ENCODE assay signal across 22 cellular contexts in genomic region chr18:69880083-69880482, GRCh38.
DNase-seq lines count a peak whose midpoint lies in the region; ATAC-seq, FAIRE-seq and TF ChIP-seq lines count a peak whose summit lies in the region.
"Had no signal": no experiment of that assay in that cellular context is flagged by ENCODE, and none has a peak within 500 bp of the region (broad histone marks: within the 10 kb centered on the region; RNA-seq: fewer than 3 reads in every experiment).

No MANE protein-coding gene starts in this region.

- H3K18ac ChIP-seq in H1 (ENCODE audit: extremely low read depth, low read length): no peak overlapping the region

- WGBS in H1 (ENCODE audit: extremely low coverage in 1 of 2, insufficient coverage in 1 of 2, insufficient read length in 1 of 2, insufficient replicate concordance in 2 of 2, low coverage in 1 of 2, low lambda C conversion rate in 2 of 2, missing lambda C conversion rate in 1 of 2), 2 experiments: 89% methylated on average over 3 of the region's 3 CpGs; no CpG with 5 or more reads in 1 of the 2 experiments

- H3K27ac ChIP-seq in HUES48 (ENCODE audit: low read depth, low read length) (peak overlapping the region; percentile 86), H1 (ENCODE audit: low read depth, low read length) (no peak overlapping the region)
- H3K27ac ChIP-seq: 22Rv1, C4-2B, KMS-11 had no signal

- TF ChIP-seq CTCF in H1 (IDR thresholded peaks at IDR 0.05; ENCODE audit: control extremely low read depth in 1 of 3, insufficient read depth in 1 of 3, low read depth in 1 of 3, low read length in 3 of 3): no peak
- no peak for TF ChIP-seq CTCF in nephron (IDR thresholded peaks at IDR 0.05; ENCODE audit: unreplicated experiment in 3 of 3)

- H3K56ac ChIP-seq in H1 (replicated peaks; ENCODE audit: insufficient read length, low read depth, low read length): no peak overlapping the region

- no peaks in the 10 kb centered on the region for H3K79me1 ChIP-seq in H1 (ENCODE audit: low read depth, low read length)

- H2AFZ ChIP-seq in H1 (ENCODE audit: low read length): no peak overlapping the region

- TF ChIP-seq POLR2A in H1 (IDR thresholded peaks at IDR 0.05; ENCODE audit: control extremely low read depth in 1 of 2, low read depth in 2 of 2, low read length in 2 of 2): no peak

- H3K9me3 ChIP-seq in HUES48 (ENCODE audit: control insufficient read depth, insufficient read depth, low read length): no peaks in the 10 kb centered on the region
- no peaks in the 10 kb centered on the region for H3K9me3 ChIP-seq in H1 (ENCODE audit: insufficient read depth in 2 of 2, low read depth in 1 of 2, low read length in 1 of 2)

- TF ChIP-seq RAD21 in H1 (IDR thresholded peaks at IDR 0.05 in 1 of 2, conservative IDR thresholded peaks at IDR 0.05 in 1 of 2; ENCODE audit: low read depth in 2 of 2, low read length in 2 of 2): no peak

- ATAC-seq in activated CD4-positive, alpha-beta T cell treated with anti-CD3 and anti-CD28 coated beads for 36 hours: no peak
- no peak for ATAC-seq in HG02588 (IDR thresholded peaks at IDR 0.05; ENCODE audit: unreplicated experiment)
- ATAC-seq: HepG2 had no signal

- H4K5ac ChIP-seq in H1 (ENCODE audit: insufficient read length, low read depth, low read length): no peak overlapping the region

- H3K36me3 ChIP-seq in HUES48 (ENCODE audit: control insufficient read depth, insufficient read depth, low read length): no peaks in the 10 kb centered on the region
- H3K36me3 ChIP-seq in H1 (ENCODE audit: control insufficient read depth in 2 of 4, insufficient read depth in 4 of 4, low read length in 3 of 4): no peaks in the 10 kb centered on the region

- H3K4me1 ChIP-seq in HUES48 (ENCODE audit: control insufficient read depth, insufficient read depth, low read length) (peaks cover 14% of the 10 kb centered on the region), H1 (replicated peaks in 1 of 4; ENCODE audit: control insufficient read depth in 3 of 4, insufficient read depth in 4 of 4, low read length in 3 of 4) (peaks cover 0 to 6% (median 3%) of the 10 kb centered on the region in 4 experiments; a peak in 3 of 7 replicates)

- H3K9me3 Mint-ChIP-seq in activated CD4-positive, alpha-beta T cell treated with anti-CD3 and anti-CD28 coated beads, Interleukin-2, amount 10 ng/mL, durations not matched to agents 7 days and 5 days: peaks cover 13% of the 10 kb centered on the region
- H3K9me3 Mint-ChIP-seq in activated CD4-positive, alpha-beta T cell treated with anti-CD3 and anti-CD28 coated beads for 36 hours (ENCODE audit: low read depth): peaks cover 1% of the 10 kb centered on the region
- H3K9me3 Mint-ChIP-seq in nephron: no peaks in the 10 kb centered on the region

- peaks cover 39% of the 10 kb centered on the region for H3K4me1 Mint-ChIP-seq in activated CD4-positive, alpha-beta T cell treated with anti-CD3 and anti-CD28 coated beads, Interleukin-2, amount 10 ng/mL, durations not matched to agents 7 days and 5 days
- peaks cover 61% of the 10 kb centered on the region for H3K4me1 Mint-ChIP-seq in activated CD4-positive, alpha-beta T cell treated with anti-CD3 and anti-CD28 coated beads for 36 hours
- H3K4me1 Mint-ChIP-seq in nephron: peaks cover 39% of the 10 kb centered on the region

- H4K91ac ChIP-seq in H1 (replicated peaks; ENCODE audit: insufficient read length, low read length): no peak overlapping the region

- H4K20me1 ChIP-seq in H1 (replicated peaks in 1 of 2; ENCODE audit: control insufficient read depth in 1 of 2, insufficient read depth in 2 of 2, low read length in 2 of 2): no peaks in the 10 kb centered on the region

- POLR2A ChIA-PET in activated CD4-positive, alpha-beta T cell treated with anti-CD3 and anti-CD28 coated beads, Interleukin-2, amount 10 ng/mL, durations not matched to agents 7 days and 5 days (lab: Charles Lee): no interaction called here
- POLR2A ChIA-PET in activated CD4-positive, alpha-beta T cell treated with anti-CD3 and anti-CD28 coated beads for 36 hours (lab: Charles Lee): no interaction called here
- POLR2A ChIA-PET in H1 (lab: Charles Lee; ENCODE audit: partially characterized antibody): no interaction called here

- H3K4me3 ChIP-seq in HUES48 (ENCODE audit: low read depth, low read length) (no peak overlapping the region), H1 (ENCODE audit: extremely low read depth in 1 of 4, insufficient read depth in 2 of 4, low read depth in 3 of 4, low read length in 4 of 4) (no peak overlapping the region)

- no peak overlapping the region for H3K4ac ChIP-seq in H1 (replicated peaks; ENCODE audit: insufficient read length, low read depth, low read length)

- no peaks in the 10 kb centered on the region for H3K79me2 ChIP-seq in H1 (ENCODE audit: control insufficient read depth in 1 of 2, insufficient read depth in 2 of 2, low read length in 2 of 2)

- H3K4me2 ChIP-seq in H1 (ENCODE audit: insufficient read depth in 1 of 2, low read depth in 2 of 2, low read length in 2 of 2): no peak overlapping the region
- H3K4me2 ChIP-seq: KMS-11 had no signal

- peak overlapping the region; percentile 82 for H2BK5ac ChIP-seq in H1 (ENCODE audit: low read depth, low read length)

- H3K23me2 ChIP-seq in H1 (ENCODE audit: low read depth, low read length): no peaks in the 10 kb centered on the region; the same call in 1 of the 2 replicates

- no peaks in the 10 kb centered on the region for H3K27me3 Mint-ChIP-seq in activated CD4-positive, alpha-beta T cell treated with anti-CD3 and anti-CD28 coated beads, Interleukin-2, amount 10 ng/mL, durations not matched to agents 7 days and 5 days
- no peaks in the 10 kb centered on the region for H3K27me3 Mint-ChIP-seq in activated CD4-positive, alpha-beta T cell treated with anti-CD3 and anti-CD28 coated beads for 36 hours
- H3K27me3 Mint-ChIP-seq in nephron (ENCODE audit: low read depth): no peaks in the 10 kb centered on the region

- TF ChIP-seq EP300 in H1 (IDR thresholded peaks at IDR 0.05; ENCODE audit: borderline replicate concordance in 1 of 2, low read depth in 2 of 2, low read length in 2 of 2): no peak

- H2BK12ac ChIP-seq in H1 (ENCODE audit: low read depth, low read length): peak overlapping the region; percentile 94; the same call in 1 of the 2 replicates

- H3K9ac ChIP-seq in HUES48 (ENCODE audit: low read depth, low read length) (no peak overlapping the region), H1 (replicated peaks in 1 of 4; ENCODE audit: extremely low read depth in 1 of 4, low read depth in 3 of 4, low read length in 3 of 4) (no peak overlapping the region)
- H3K9ac ChIP-seq: KMS-11 had no signal

- no peak for DNase-seq in activated CD4-positive, alpha-beta T cell treated with anti-CD3 and anti-CD28 coated beads, Interleukin-2, amount 10 ng/mL, durations not matched to agents 7 days and 5 days
- no peak for DNase-seq in activated CD4-positive, alpha-beta T cell treated with anti-CD3 and anti-CD28 coated beads for 36 hours
- no peak for DNase-seq in H1 (ENCODE audit: low read depth in 1 of 2, low spot score in 2 of 2)
- DNase-seq in hippocampal formation (lab: John Stamatoyannopoulos, UW): no peak
- no peak for DNase-seq in midbrain (lab: John Stamatoyannopoulos, UW)
- DNase-seq: AML-193, DMS79 treated with DMSO at 0.1 percent for 48 hours, H7, NCI-H1417, NCI-H187, NCI-H2107, NCI-H510A treated with DMSO at 0.1 percent for 48 hours, NCI-H774, OCI-M1, SHP77 had no signal

- H2BK15ac ChIP-seq in H1 (ENCODE audit: low read length): no peak overlapping the region

- no peak for FAIRE-seq in H1 (lab: Jason Lieb, UNC)
- FAIRE-seq: HepG2 had no signal

- H3K4me3 Mint-ChIP-seq in activated CD4-positive, alpha-beta T cell treated with anti-CD3 and anti-CD28 coated beads, Interleukin-2, amount 10 ng/mL, durations not matched to agents 7 days and 5 days: no peak overlapping the region
- H3K4me3 Mint-ChIP-seq in activated CD4-positive, alpha-beta T cell treated with anti-CD3 and anti-CD28 coated beads for 36 hours: no peak overlapping the region
- H3K4me3 Mint-ChIP-seq in nephron: no peak overlapping the region

- peaks cover 78% of the 10 kb centered on the region for H3K36me3 Mint-ChIP-seq in activated CD4-positive, alpha-beta T cell treated with anti-CD3 and anti-CD28 coated beads, Interleukin-2, amount 10 ng/mL, durations not matched to agents 7 days and 5 days (ENCODE audit: low read depth)
- H3K36me3 Mint-ChIP-seq in activated CD4-positive, alpha-beta T cell treated with anti-CD3 and anti-CD28 coated beads for 36 hours (ENCODE audit: low read depth): peaks cover 50% of the 10 kb centered on the region
- H3K36me3 Mint-ChIP-seq in nephron (ENCODE audit: low read depth): no peaks in the 10 kb centered on the region

- no peaks in the 10 kb centered on the region for H3K27me3 ChIP-seq in HUES48 (ENCODE audit: control insufficient read depth, insufficient read depth, low read length)
- no peaks in the 10 kb centered on the region for H3K27me3 ChIP-seq in H1 (replicated peaks in 1 of 4; ENCODE audit: control insufficient read depth in 3 of 4, extremely low read depth in 1 of 4, insufficient read depth in 3 of 4, low read length in 3 of 4)

- intact Hi-C loops in activated CD4-positive, alpha-beta T cell treated with anti-CD3 and anti-CD28 coated beads for 36 hours (cut with DNase I, micrococcal nuclease): no loop called here

- no peak overlapping the region for H2BK120ac ChIP-seq in H1 (replicated peaks; ENCODE audit: low read depth, low read length)

- no peak overlapping the region; the same call in 1 of the 2 replicates for H2AK5ac ChIP-seq in H1 (ENCODE audit: low read depth, low read length)

- H3K14ac ChIP-seq in H1 (ENCODE audit: insufficient read length): no peak overlapping the region

- H2BK20ac ChIP-seq in H1 (ENCODE audit: low read length): 0 out of 2 replicates have a peak overlapping the region, but pooled peaks have one; percentile 98

- no peak overlapping the region for H3K23ac ChIP-seq in H1 (ENCODE audit: insufficient read length)

- CTCF ChIA-PET in activated CD4-positive, alpha-beta T cell treated with anti-CD3 and anti-CD28 coated beads, Interleukin-2, amount 10 ng/mL, durations not matched to agents 7 days and 5 days (lab: Charles Lee): no interaction called here
- CTCF ChIA-PET in activated CD4-positive, alpha-beta T cell treated with anti-CD3 and anti-CD28 coated beads for 36 hours (lab: Charles Lee): no interaction called here
- CTCF ChIA-PET in H1 (lab: Charles Lee; ENCODE audit: partially characterized antibody): no interaction called here

- H3K27ac Mint-ChIP-seq in activated CD4-positive, alpha-beta T cell treated with anti-CD3 and anti-CD28 coated beads, Interleukin-2, amount 10 ng/mL, durations not matched to agents 7 days and 5 days: peak overlapping the region; percentile 62
- no peak overlapping the region for H3K27ac Mint-ChIP-seq in activated CD4-positive, alpha-beta T cell treated with anti-CD3 and anti-CD28 coated beads for 36 hours
- H3K27ac Mint-ChIP-seq in nephron: peak overlapping the region; percentile 33 to 59 (median 47)

- no peak overlapping the region for H4K8ac ChIP-seq in H1 (ENCODE audit: extremely low read depth, insufficient read depth, low read length)

TF ChIP-seq in H1, 55 proteins besides CTCF, POLR2A, EP300 and RAD21 (continues in another document):
- no peak for TF ChIP-seq PHF8 (conservative IDR thresholded peaks at IDR 0.05; ENCODE audit: low read depth, low read length)
- TF ChIP-seq YY1 (IDR thresholded peaks at IDR 0.05; ENCODE audit: low read depth, low read length): no peak
- no peak for TF ChIP-seq RFX5 (IDR thresholded peaks at IDR 0.05; ENCODE audit: borderline replicate concordance, low read depth, low read length)
- no peak for TF ChIP-seq EZH2 (IDR thresholded peaks at IDR 0.05; ENCODE audit: low read depth, low read length, severe bottlenecking)
